ENCODE assay signal across 7 cellular contexts in genomic region chr16:31325171-31325570, GRCh38. TPM values are rescaled to one million over a fixed set of nuclear protein-coding genes. Genes with fewer than 3 reads are reported as not detected.
"Had no signal": no experiment of that assay in that cellular context is flagged by ENCODE, and none has a peak within 500 bp of the region (broad histone marks: within the 10 kb centered on the region; RNA-seq: fewer than 3 reads in every experiment).

No MANE protein-coding gene starts in this region.

- H3K36me3 ChIP-seq: HAP-1 had no signal

- H3K4me3 Mint-ChIP-seq: GM23338, HFFc6 had no signal

- H3K27me3 Mint-ChIP-seq: IgD-negative memory B cell had no signal

- H3K4me3 ChIP-seq: GM23338, HAP-1 had no signal

- H2AFZ ChIP-seq: GM23338 had no signal

- H3K4me2 ChIP-seq: GM23338 had no signal

- H3K27ac ChIP-seq: HL-60 had no signal

- H3K9me3 Mint-ChIP-seq: IgD-negative memory B cell had no signal

- H3K4me1 ChIP-seq: HAP-1 had no signal

- H3K27ac Mint-ChIP-seq: GM23338, HFFc6 had no signal

- DNase-seq: HFFc6, KBM-7 had no signal

RNA-seq across cellular contexts. Expression of gene ITGAX, which starts 29.8 kb away (rescaled TPM):
- total RNA-seq: GM23338, HepG2, HFFc6 had no signal
- polyA plus RNA-seq: GM23338 had no signal
